ENCODE assay signal across 8 cellular contexts in the genomic region with DNA sequence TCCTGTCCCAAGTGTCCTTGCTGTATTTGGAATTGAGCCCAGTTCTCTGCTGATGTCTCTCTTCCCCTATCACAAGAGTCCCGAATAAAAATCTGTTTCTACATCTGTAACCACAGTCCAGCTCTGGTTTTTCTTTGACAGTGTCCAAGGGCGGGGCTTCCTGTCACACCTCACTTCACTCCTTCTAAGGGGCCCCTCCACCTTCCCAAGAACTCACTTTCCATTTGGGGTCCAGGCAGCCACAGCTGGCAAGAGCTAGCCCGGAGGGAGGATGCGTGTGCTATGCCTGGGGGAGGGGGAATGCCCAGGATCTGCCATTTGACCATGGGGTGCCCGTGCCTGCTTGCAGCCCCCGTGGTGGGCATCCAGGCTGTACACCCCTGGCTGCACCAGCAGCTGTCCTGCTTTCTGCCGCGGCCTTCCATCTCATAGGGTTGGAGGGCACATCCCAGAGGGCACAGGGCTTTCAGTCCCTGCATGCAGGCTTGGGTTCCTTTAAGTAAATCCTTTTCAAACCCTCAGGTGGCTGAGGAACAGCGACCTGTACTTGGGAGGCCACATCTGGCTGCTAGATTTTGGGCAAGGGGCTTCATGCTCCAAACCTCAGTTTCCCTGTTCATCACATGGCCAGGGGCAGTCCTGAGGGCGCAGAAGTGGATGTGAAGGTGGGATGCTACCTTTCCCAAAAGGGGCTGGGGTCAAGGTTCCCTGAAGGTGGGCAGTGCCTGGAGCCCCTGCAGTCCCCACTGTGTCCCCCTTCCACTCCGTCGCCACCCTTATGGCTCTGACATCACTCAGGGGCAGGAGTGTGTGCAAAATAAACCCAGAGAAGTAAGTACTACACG. TPM values are rescaled to one million over a fixed set of nuclear protein-coding genes. Genes with fewer than 3 reads are reported as not detected.
DNase-seq lines count a peak whose midpoint lies in the region; ATAC-seq, FAIRE-seq and TF ChIP-seq lines count a peak whose summit lies in the region.

No MANE protein-coding gene starts in this region.

- TF ChIP-seq CTCF in lung (IDR thresholded peaks at IDR 0.05; ENCODE audit: control extremely low read depth, extremely low read depth) = no peak
- no peak for TF ChIP-seq CTCF in transverse colon (IDR thresholded peaks at IDR 0.05)

- H3K9me3 Mint-ChIP-seq in activated naive CD4-positive, alpha-beta T cell treated with anti-CD3 and anti-CD28 coated beads for 36 hours = peaks cover 26% of the 10 kb centered on the region
- peaks cover 9% of the 10 kb centered on the region for H3K9me3 Mint-ChIP-seq in activated T-cell treated with anti-CD3 and anti-CD28 coated beads, Interleukin-2, amount 50 U/mL, for 4 hours

- H3K4me3 Mint-ChIP-seq in activated naive CD4-positive, alpha-beta T cell treated with anti-CD3 and anti-CD28 coated beads for 36 hours = peak overlapping the region; percentile 84
- peak overlapping the region; percentile 80 for H3K4me3 Mint-ChIP-seq in activated T-cell treated with anti-CD3 and anti-CD28 coated beads, Interleukin-2, amount 50 U/mL, for 4 hours

- no peak for ATAC-seq in activated T-cell treated with anti-CD3 and anti-CD28 coated beads, Interleukin-2, amount 50 U/mL, for 4 hours
- no peak for ATAC-seq in lung (ENCODE audit: insufficient read depth, low FRiP score)

- H3K27ac Mint-ChIP-seq in activated naive CD4-positive, alpha-beta T cell treated with anti-CD3 and anti-CD28 coated beads for 36 hours = peak overlapping the region; percentile 95

- H3K4me3 ChIP-seq in lung (no peak overlapping the region), transverse colon (no peak overlapping the region)

- H3K27ac ChIP-seq in lung (ENCODE audit: low read depth in 1 of 2, low read length in 1 of 2) (peak overlapping the region; percentile 11 to 40), transverse colon (peak overlapping the region; percentile 95 to 98 (median 96))

- peaks cover 19% of the 10 kb centered on the region for H3K36me3 Mint-ChIP-seq in activated naive CD4-positive, alpha-beta T cell treated with anti-CD3 and anti-CD28 coated beads for 36 hours (ENCODE audit: low read depth)
- H3K36me3 Mint-ChIP-seq in activated T-cell treated with anti-CD3 and anti-CD28 coated beads, Interleukin-2, amount 50 U/mL, for 4 hours (ENCODE audit: insufficient read depth) = peaks cover 5% of the 10 kb centered on the region

- H3K4me1 Mint-ChIP-seq in activated naive CD4-positive, alpha-beta T cell treated with anti-CD3 and anti-CD28 coated beads for 36 hours (ENCODE audit: low read depth) = peaks cover 80% of the 10 kb centered on the region
- peaks cover 75% of the 10 kb centered on the region for H3K4me1 Mint-ChIP-seq in activated T-cell treated with anti-CD3 and anti-CD28 coated beads, Interleukin-2, amount 50 U/mL, for 4 hours (ENCODE audit: low read depth)

- intact Hi-C loops in activated naive CD4-positive, alpha-beta T cell treated with anti-CD3 and anti-CD28 coated beads for 36 hours (cut with micrococcal nuclease) = loop anchor here (2.0 kb wide), 1 partner anchor 129 kb away; no protein-coding TSS in a partner anchor
- intact Hi-C loops in transverse colon (cut with DNase I; ENCODE audit: low total_unique reads) = no loop called here

- CTCF ChIA-PET in activated naive CD4-positive, alpha-beta T cell treated with anti-CD3 and anti-CD28 coated beads for 36 hours (lab: Charles Lee) = no interaction called here

- H3K9me3 ChIP-seq in lung (ENCODE audit: control insufficient read depth in 2 of 2, insufficient read depth in 1 of 2, low read length in 1 of 2) = no peaks in the 10 kb centered on the region
- no peaks in the 10 kb centered on the region for H3K9me3 ChIP-seq in transverse colon

- H3K36me3 ChIP-seq in lung (ENCODE audit: control insufficient read depth in 2 of 2, insufficient read depth in 2 of 2, low read length in 2 of 2) (no peaks in the 10 kb centered on the region), transverse colon (no peaks in the 10 kb centered on the region)

- in situ Hi-C loops in transverse colon (cut with MboI; ENCODE audit: low pct_ligation_motif_present in 1 of 4, low pct_unique_long_range_greater_than_20kb in 1 of 4, low sequenced_read_pairs in 3 of 4) = no loop called here

- WGBS in lung, 2 donors = 38 to 41% methylated on average over 13 of the region's 13 CpGs
- WGBS in transverse colon (ENCODE audit: low coverage in 1 of 2), 2 donors = 6 to 61% methylated on average over 2 to 13 of the region's 13 CpGs

- FAIRE-seq in urothelium cell line (lab: Jason Lieb, UNC) = no peak

- TF ChIP-seq POLR2A in transverse colon (IDR thresholded peaks at IDR 0.05) = no peak

- peak; percentile 40 for DNase-seq in activated naive CD4-positive, alpha-beta T cell treated with anti-CD3 and anti-CD28 coated beads for 36 hours
- no peak for DNase-seq in activated naive CD4-positive, alpha-beta T cell treated with Interleukin-2 at 50 U/mL for 16 hours
- no peak for DNase-seq in activated T-cell treated with anti-CD3 and anti-CD28 coated beads, Interleukin-2, amount 50 U/mL, for 4 hours
- DNase-seq in lung (ENCODE audit: low spot score) (no peak), transverse colon (peak; percentile 42), urothelium cell line (ENCODE audit: low spot score) (no peak), EL (no peak), anterior cingulate cortex (lab: John Stamatoyannopoulos, UW) (no peak)

- H3K27me3 ChIP-seq in lung (ENCODE audit: control insufficient read depth, insufficient read depth) (no peaks in the 10 kb centered on the region), transverse colon (no peaks in the 10 kb centered on the region)

- H3K27me3 Mint-ChIP-seq in activated naive CD4-positive, alpha-beta T cell treated with anti-CD3 and anti-CD28 coated beads for 36 hours (ENCODE audit: low read depth) = no peaks in the 10 kb centered on the region
- no peaks in the 10 kb centered on the region for H3K27me3 Mint-ChIP-seq in activated T-cell treated with anti-CD3 and anti-CD28 coated beads, Interleukin-2, amount 50 U/mL, for 4 hours (ENCODE audit: low read depth)

- H3K4me1 ChIP-seq in lung (ENCODE audit: control insufficient read depth in 2 of 2, insufficient read depth in 2 of 2, low read length in 2 of 2) (peaks cover 6 to 25% of the 10 kb centered on the region in 2 donors), transverse colon (peaks cover 21 to 46% (median 26%) of the 10 kb centered on the region in 4 donors)

- TF ChIP-seq EP300 in transverse colon (IDR thresholded peaks at IDR 0.05; ENCODE audit: low read depth) = no peak

RNA-seq across cellular contexts. Expression of a gene that starts 2.3 kb away (rescaled TPM):
- 10 to 100 TPM; 51.4 to 52.0 TPM for total RNA-seq in activated naive CD4-positive, alpha-beta T cell treated with anti-CD3 and anti-CD28 coated beads for 36 hours
- total RNA-seq in activated T-cell treated with anti-CD3 and anti-CD28 coated beads, Interleukin-2, amount 50 U/mL, for 4 hours = 10 to 100 TPM; 25.5 to 33.8 (median 28.4) TPM
- total RNA-seq in lung (10 to 100 TPM; 31.1 to 44.1 TPM), transverse colon (100 to 1,000 TPM in 2 of 4 donors, 10 to 100 TPM in 2; 16.3 to 105 (median 88.2) TPM)
- 10 to 100 TPM; 52.9 to 70.7 TPM for polyA plus RNA-seq in lung

RNA-seq across cellular contexts. Expression of a gene that starts 35.2 kb away (rescaled TPM):
- 10 to 100 TPM; 62.7 to 68.3 TPM for total RNA-seq in activated naive CD4-positive, alpha-beta T cell treated with anti-CD3 and anti-CD28 coated beads for 36 hours
- 1 to 10 TPM; 7.7 to 9.5 (median 9.4) TPM for total RNA-seq in activated T-cell treated with anti-CD3 and anti-CD28 coated beads, Interleukin-2, amount 50 U/mL, for 4 hours
- total RNA-seq in lung (1 to 10 TPM; 3.8 to 6.4 TPM), transverse colon (1 to 10 TPM in 2 of 4 donors, not detected in 2; 1.9 to 2.7 TPM)
- polyA plus RNA-seq in lung = 1 to 10 TPM; 2.0 to 9.7 TPM

RNA-seq across cellular contexts. Expression of a gene that starts 40.4 kb away (rescaled TPM):
- total RNA-seq in activated naive CD4-positive, alpha-beta T cell treated with anti-CD3 and anti-CD28 coated beads for 36 hours = 10 to 100 TPM; 93.9 to 96.9 TPM
- total RNA-seq in activated T-cell treated with anti-CD3 and anti-CD28 coated beads, Interleukin-2, amount 50 U/mL, for 4 hours = 10 to 100 TPM; 48.6 to 69.8 (median 50.1) TPM
- total RNA-seq in lung (10 to 100 TPM; 48.5 to 52.5 TPM), transverse colon (10 to 100 TPM; 29.5 to 67.7 (median 38.5) TPM)
- polyA plus RNA-seq in lung = 100 to 1,000 TPM in 1 of 2 donors, 10 to 100 TPM in 1; 44.3 to 324 TPM

Comparison
In these comparisons a context has a peak if more than half of its experiments do, and no peak if none do; other contexts are left out.
1. DNase-seq: peak in activated naive CD4-positive, alpha-beta T cell treated with anti-CD3 and anti-CD28 coated beads for 36 hours (single experiment) and transverse colon (single experiment); none in activated naive CD4-positive, alpha-beta T cell treated with Interleukin-2 at 50 U/mL for 16 hours (single experiment), activated T-cell treated with anti-CD3 and anti-CD28 coated beads, Interleukin-2, amount 50 U/mL, for 4 hours (single experiment), lung (single experiment), urothelium cell line (single experiment), EL (single experiment) and anterior cingulate cortex (0 of 58).
2. RNA of a gene that starts 35.2 kb away (total RNA-seq): 62.7 to 68.3 TPM in activated naive CD4-positive, alpha-beta T cell treated with anti-CD3 and anti-CD28 coated beads for 36 hours; 7.7 to 9.5 TPM in activated T-cell treated with anti-CD3 and anti-CD28 coated beads, Interleukin-2, amount 50 U/mL, for 4 hours, 3.8 to 6.4 TPM in lung and 1.9 to 2.7 TPM in transverse colon; every median in the first group is over 4 times any median in the second.